In genomic region chr10:48682265-48682664, GRCh38 we compare ENCODE assay signal across 25 cellular contexts.
"Had no signal": no experiment of that assay in that cellular context is flagged by ENCODE, and none has a peak within 500 bp of the region (broad histone marks: within the 10 kb centered on the region; RNA-seq: fewer than 3 reads in every experiment).

No MANE protein-coding gene starts in this region.

- DNase-seq: activated CD4-positive, alpha-beta T cell treated with anti-CD3 and anti-CD28 coated beads, Interleukin-2, amount 10 ng/mL, durations not matched to agents 7 days and 5 days; activated CD8-positive, alpha-beta T cell treated with anti-CD3 and anti-CD28 coated beads, Interleukin-2, amount 10 ng/mL, durations not matched to agents 7 days and 5 days; activated T-cell treated with anti-CD3 and anti-CD28 coated beads, Interleukin-2, amount 50 U/mL, for 1 hour; central memory CD4-positive, alpha-beta T cell; dorsolateral prefrontal cortex; effector memory CD8-positive, alpha-beta T cell; gastrocnemius medialis; head of caudate nucleus; left cardiac atrium; mesenchymal stem cell; nephron progenitor cell; pancreas; psoas muscle; right cardiac atrium; stimulated activated CD4-positive, alpha-beta T cell treated with anti-CD3 and anti-CD28 coated beads, Interleukin-4, amount 100 ng/mL, for 4 hours; stimulated activated naive CD8-positive, alpha-beta T cell treated with anti-CD3 and anti-CD28 coated beads, Interleukin-15, amount 100 ng/mL, for 72 hours; T1000; tibial artery had no signal

- H3K36me3 Mint-ChIP-seq: activated naive CD4-positive, alpha-beta T cell treated with anti-CD3 and anti-CD28 coated beads, Interleukin-2, amount 50 U/mL, for 72 hours had no signal

- H3K4me1 ChIP-seq: gastrocnemius medialis, pancreas, psoas muscle had no signal

- ATAC-seq: activated CD8-positive, alpha-beta T cell treated with anti-CD3 and anti-CD28 coated beads, Interleukin-2, amount 10 ng/mL, durations not matched to agents 7 days and 5 days; activated naive CD4-positive, alpha-beta T cell treated with anti-CD3 and anti-CD28 coated beads, Interleukin-2, amount 50 U/mL, for 72 hours; activated T-helper 17 cell treated with anti-CD3 and anti-CD28 coated beads, Interleukin-2, amount 50 U/mL, for 72 hours; effector memory CD8-positive, alpha-beta T cell; esophagus mucosa; gastrocnemius medialis; left cardiac atrium; pancreas; psoas muscle; right cardiac atrium; stimulated activated naive CD8-positive, alpha-beta T cell treated with anti-CD3 and anti-CD28 coated beads, Interleukin-15, amount 100 ng/mL, for 72 hours had no signal

- FAIRE-seq: astrocyte, endothelial cell of umbilical vein, islet of Langerhans, pancreas had no signal

- H3K27me3 Mint-ChIP-seq: activated CD4-positive, alpha-beta T cell treated with anti-CD3 and anti-CD28 coated beads, Interleukin-2, amount 10 ng/mL, durations not matched to agents 7 days and 5 days had no signal

- H3K4me1 Mint-ChIP-seq: activated CD4-positive, alpha-beta T cell treated with anti-CD3 and anti-CD28 coated beads, Interleukin-2, amount 10 ng/mL, durations not matched to agents 7 days and 5 days; activated T-helper 17 cell treated with anti-CD3 and anti-CD28 coated beads, Interleukin-2, amount 50 U/mL, for 72 hours; nephron progenitor cell had no signal

- H3K4me3 ChIP-seq: dorsolateral prefrontal cortex, gastrocnemius medialis, pancreas, psoas muscle, tibial artery had no signal

- H3K27ac Mint-ChIP-seq: activated CD4-positive, alpha-beta T cell treated with anti-CD3 and anti-CD28 coated beads, Interleukin-2, amount 10 ng/mL, durations not matched to agents 7 days and 5 days; activated CD8-positive, alpha-beta T cell treated with anti-CD3 and anti-CD28 coated beads, Interleukin-2, amount 10 ng/mL, durations not matched to agents 7 days and 5 days; activated naive CD4-positive, alpha-beta T cell treated with anti-CD3 and anti-CD28 coated beads, Interleukin-2, amount 50 U/mL, for 72 hours; activated T-helper 17 cell treated with anti-CD3 and anti-CD28 coated beads, Interleukin-2, amount 50 U/mL, for 72 hours; effector memory CD8-positive, alpha-beta T cell; nephron progenitor cell; T-helper 1 cell treated with Interleukin-12 subunit alpha and Interleukin-12 subunit beta and Interleukin-4 antibody, amounts not matched to agents 30 μg/mL and 1 μg/mL, for 36 hours had no signal

- H3K4me3 Mint-ChIP-seq: activated CD4-positive, alpha-beta T cell treated with anti-CD3 and anti-CD28 coated beads, Interleukin-2, amount 10 ng/mL, durations not matched to agents 7 days and 5 days; activated CD8-positive, alpha-beta T cell treated with anti-CD3 and anti-CD28 coated beads, Interleukin-2, amount 10 ng/mL, durations not matched to agents 7 days and 5 days; activated T-helper 17 cell treated with anti-CD3 and anti-CD28 coated beads, Interleukin-2, amount 50 U/mL, for 72 hours; effector memory CD8-positive, alpha-beta T cell; nephron progenitor cell; stimulated activated naive CD8-positive, alpha-beta T cell treated with anti-CD3 and anti-CD28 coated beads, Interleukin-15, amount 100 ng/mL, for 72 hours; T-helper 1 cell treated with Interleukin-12 subunit alpha and Interleukin-12 subunit beta and Interleukin-4 antibody, amounts not matched to agents 30 μg/mL and 1 μg/mL, for 36 hours had no signal

- H3K27ac ChIP-seq: dorsolateral prefrontal cortex, gastrocnemius medialis, pancreas, psoas muscle, tibial artery had no signal

- H3K27me3 ChIP-seq: dorsolateral prefrontal cortex, gastrocnemius medialis, pancreas, tibial artery had no signal
